In genomic region chr22:24834845-24835570, GRCh38 we compare ENCODE assay signal across 9 cellular contexts. TPM values are rescaled to one million over a fixed set of nuclear protein-coding genes. Genes with fewer than 3 reads are reported as not detected.
A peak's percentile ranks its signal among the peaks of the same experiment; 100 is the strongest.
DNase-seq lines count a peak whose midpoint lies in the region; ATAC-seq, FAIRE-seq and TF ChIP-seq lines count a peak whose summit lies in the region.
"Had no signal": no experiment of that assay in that cellular context is flagged by ENCODE, and none has a peak within 500 bp of the region (broad histone marks: within the 10 kb centered on the region; RNA-seq: fewer than 3 reads in every experiment).

No MANE protein-coding gene starts in this region.

- TF ChIP-seq CTCF in right atrium auricular region (IDR thresholded peaks at IDR 0.05): peak in 1 of 2 donors; percentile 44
- TF ChIP-seq CTCF in PC-9 (conservative IDR thresholded peaks at IDR 0.05): peak; percentile 54; the same call in 1 of the 2 replicates
- no peak for TF ChIP-seq CTCF in gastroesophageal sphincter (IDR thresholded peaks at IDR 0.05)

- CTCF ChIA-PET in PC-9 (lab: Charles Lee): no interaction called here

- peak; percentile 98 for FAIRE-seq in urothelium cell line (lab: Jason Lieb, UNC)
- no peak for FAIRE-seq in GM19239 (lab: Jason Lieb, UNC)
- FAIRE-seq in RCC 7860 (lab: Jason Lieb, UNC): no peak

- H3K36me3 ChIP-seq in right atrium auricular region: no peaks in the 10 kb centered on the region
- H3K36me3 ChIP-seq in PC-9 (ENCODE audit: low read depth): no peaks in the 10 kb centered on the region
- no peaks in the 10 kb centered on the region for H3K36me3 ChIP-seq in gastroesophageal sphincter

- no peak for TF ChIP-seq POLR2A in gastroesophageal sphincter (IDR thresholded peaks at IDR 0.05)

- H3K27ac ChIP-seq in right atrium auricular region (no peak overlapping the region), PC-9 (no peak overlapping the region), gastroesophageal sphincter (no peak overlapping the region)

- intact Hi-C loops in Right ventricle myocardium inferior (cut with DNase I) (no loop called here), PC-9 (cut with micrococcal nuclease; ENCODE audit: unreplicated experiment) (loop anchor here (5.0 kb wide), 1 partner anchor 68 kb away; no protein-coding TSS in a partner anchor)

- no peaks in the 10 kb centered on the region for H3K4me1 ChIP-seq in right atrium auricular region
- no peaks in the 10 kb centered on the region for H3K4me1 ChIP-seq in PC-9 (replicated peaks; ENCODE audit: insufficient read depth)
- H3K4me1 ChIP-seq in gastroesophageal sphincter: no peaks in the 10 kb centered on the region

- no peak overlapping the region for H2AFZ ChIP-seq in PC-9

- no peaks in the 10 kb centered on the region for H3K27me3 ChIP-seq in right atrium auricular region
- 0 out of 2 replicates have a peak, but pooled peaks cover 16% of the 10 kb centered on the region for H3K27me3 ChIP-seq in PC-9 (ENCODE audit: insufficient read depth, low read depth)
- H3K27me3 ChIP-seq in gastroesophageal sphincter: no peaks in the 10 kb centered on the region

- H3F3A ChIP-seq in PC-9 (ENCODE audit: insufficient read depth, low read depth): no peaks in the 10 kb centered on the region

- TF ChIP-seq EP300 in gastroesophageal sphincter (IDR thresholded peaks at IDR 0.05): no peak

- H3K79me2 ChIP-seq in PC-9 (ENCODE audit: low read depth): no peaks in the 10 kb centered on the region

- ATAC-seq in Right ventricle myocardium inferior (peak; percentile 52), gastroesophageal sphincter (peak; percentile 22)
- ATAC-seq: T-cell had no signal

- H3K4me2 ChIP-seq in PC-9: no peak overlapping the region

- DNase-seq in Right ventricle myocardium inferior (ENCODE audit: missing footprints) (no peak), right atrium auricular region (ENCODE audit: low spot score) (no peak), PC-9 (no peak), urothelium cell line (ENCODE audit: low spot score) (no peak), GM19239 (ENCODE audit: insufficient read length, low spot score) (no peak), SK-N-DZ (ENCODE audit: low spot score) (no peak), RCC 7860 (ENCODE audit: low spot score) (no peak)
- DNase-seq: T-cell had no signal

- H4K20me1 ChIP-seq in PC-9 (ENCODE audit: insufficient read depth): no peaks in the 10 kb centered on the region

- no peaks in the 10 kb centered on the region for H3K9me2 ChIP-seq in PC-9 (ENCODE audit: insufficient read depth)

- 54 to 62% methylated on average over 6 to 11 of the region's 13 CpGs for WGBS in gastroesophageal sphincter (ENCODE audit: low coverage in 1 of 2), 2 donors

- H3K9me3 ChIP-seq in right atrium auricular region (no peaks in the 10 kb centered on the region), PC-9 (ENCODE audit: insufficient read depth, low read depth) (no peaks in the 10 kb centered on the region), gastroesophageal sphincter (no peaks in the 10 kb centered on the region)

- POLR2A ChIA-PET in PC-9 (lab: Charles Lee; ENCODE audit: unreplicated experiment): no interaction called here

- H3K4me3 ChIP-seq in right atrium auricular region: no peak overlapping the region
- no peak overlapping the region for H3K4me3 ChIP-seq in PC-9
- no peak overlapping the region for H3K4me3 ChIP-seq in gastroesophageal sphincter

- no TSS peak for BruUV-seq in PC-9 (replicated peaks; lab: Mats Ljungman, UMichigan)

RNA-seq across cellular contexts. Expression of gene SGSM1, which starts 29.0 kb away (rescaled TPM):
- total RNA-seq in Right ventricle myocardium inferior (7.5 TPM), right atrium auricular region (10 to 100 TPM; 13.9 to 14.9 TPM), PC-9 (2021) (0.08 and 0.48 TPM in 2 replicates), gastroesophageal sphincter (1 to 10 TPM; 1.8 to 4.2 (median 2.4) TPM)
- polyA plus RNA-seq in SK-N-DZ (2014; cell fraction: cytosol; rRNA removed): 0.06 and 0.13 TPM in 2 replicates
- 0.21 TPM in 2 replicates for polyA plus RNA-seq in SK-N-DZ (2014; cell fraction: nucleus; rRNA removed)
